Comparison of ENCODE assay signal across 21 cellular contexts in the genomic region with DNA sequence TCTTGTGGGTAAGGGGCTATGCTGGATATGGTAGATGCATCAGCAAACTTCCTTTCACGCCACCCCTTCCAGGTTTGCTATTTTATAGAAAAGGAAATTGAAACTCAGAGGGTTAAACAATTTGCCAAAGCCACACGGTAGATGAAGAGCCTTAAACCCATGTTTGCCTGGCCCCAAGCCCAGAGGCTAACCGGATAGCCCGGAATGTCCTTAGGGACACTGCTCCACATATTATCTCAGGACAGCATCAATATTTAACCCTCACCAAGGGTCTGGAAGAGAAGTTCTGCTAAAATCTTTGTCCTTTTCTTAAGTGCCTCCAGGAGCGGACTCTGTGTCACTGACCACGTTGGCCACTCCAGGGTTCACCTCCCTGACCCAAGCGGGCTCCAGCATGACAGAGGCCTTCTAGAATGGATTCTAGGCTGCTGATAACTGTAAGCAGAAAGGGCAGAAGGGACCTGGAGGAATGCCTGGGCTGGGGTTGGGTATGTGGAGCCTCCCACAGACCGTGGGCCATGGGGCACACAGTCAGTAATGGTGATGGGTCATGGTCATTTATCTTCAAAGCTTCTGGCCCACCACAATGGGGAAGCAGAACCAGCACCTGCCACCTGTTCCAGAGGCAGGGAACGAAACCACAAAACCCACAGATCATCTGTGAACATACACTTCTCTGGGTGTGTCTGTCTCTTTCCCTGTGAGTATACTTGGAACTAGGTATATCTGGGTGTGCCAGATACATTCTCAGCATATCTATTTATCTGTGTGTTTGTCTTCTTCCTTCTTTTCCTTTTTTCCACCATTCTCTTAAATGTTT. TPM values are rescaled to one million over a fixed set of nuclear protein-coding genes. Genes with fewer than 3 reads are reported as not detected.
"Had no signal": no experiment of that assay in that cellular context is flagged by ENCODE, and none has a peak within 500 bp of the region (broad histone marks: within the 10 kb centered on the region; RNA-seq: fewer than 3 reads in every experiment).

No MANE protein-coding gene starts in this region.

- H3K27ac ChIP-seq: adrenal gland, gastroesophageal sphincter, heart left ventricle, lower lobe of right lung, upper lobe of right lung, WERI-Rb-1 had no signal

- H3K4me3 ChIP-seq: adrenal gland, breast epithelium, gastroesophageal sphincter, heart left ventricle, lower lobe of right lung, upper lobe of right lung had no signal

- ATAC-seq: activated naive CD4-positive, alpha-beta T cell treated with anti-CD3 and anti-CD28 coated beads, Interleukin-2, amount 50 U/mL, for 72 hours; activated T-cell treated with anti-CD3 and anti-CD28 coated beads, Interleukin-2, amount 50 U/mL, for 72 hours; esophagus mucosa; gastroesophageal sphincter; heart left ventricle; lower lobe of right lung; stimulated activated naive B cell treated with anti-CD40 and anti-IgM and Interleukin-4, amounts not matched to agents 10 μg/mL and 1 μg/mL and 100 μg/mL, for 72 hours; upper lobe of right lung had no signal

- H3K9me3 ChIP-seq: adrenal gland, breast epithelium, gastroesophageal sphincter, heart left ventricle, lower lobe of right lung, upper lobe of right lung had no signal

- H3K4me1 ChIP-seq: adrenal gland, breast epithelium had no signal

- H3K27me3 ChIP-seq: adrenal gland, breast epithelium, gastroesophageal sphincter, heart left ventricle, upper lobe of right lung had no signal

- DNase-seq: activated CD4-positive, alpha-beta T cell treated with anti-CD3 and anti-CD28 coated beads for 1 hour; activated CD8-positive, alpha-beta memory T cell treated with anti-CD3 and anti-CD28 coated beads for 24 hours; activated CD8-positive, alpha-beta memory T cell treated with anti-CD3 and anti-CD28 coated beads, Interleukin-2, amount 50 U/mL, for 48 hours; activated gamma-delta T cell; activated T-cell treated with anti-CD3 and anti-CD28 coated beads, Interleukin-2, amount 50 U/mL, for 72 hours; adrenal gland; cerebellar nuclear complex; cortex of kidney; effector CD4-positive, alpha-beta T cell; heart left ventricle; kidney glomerular epithelial cell; lower lobe of right lung; stimulated activated naive B cell treated with anti-CD40 and anti-IgM and Interleukin-4, amounts not matched to agents 10 μg/mL and 1 μg/mL and 100 μg/mL, for 72 hours; T-helper 9 cell; upper lobe of right lung; WERI-Rb-1 had no signal

- FAIRE-seq: astrocyte had no signal

- H3K36me3 ChIP-seq: adrenal gland, breast epithelium, gastroesophageal sphincter, heart left ventricle, lower lobe of right lung, upper lobe of right lung, WERI-Rb-1 had no signal

RNA-seq across cellular contexts. Expression of gene IGSF22, which starts 32.8 kb away (rescaled TPM):
- total RNA-seq: esophagus mucosa had no signal
